In the genomic region with DNA sequence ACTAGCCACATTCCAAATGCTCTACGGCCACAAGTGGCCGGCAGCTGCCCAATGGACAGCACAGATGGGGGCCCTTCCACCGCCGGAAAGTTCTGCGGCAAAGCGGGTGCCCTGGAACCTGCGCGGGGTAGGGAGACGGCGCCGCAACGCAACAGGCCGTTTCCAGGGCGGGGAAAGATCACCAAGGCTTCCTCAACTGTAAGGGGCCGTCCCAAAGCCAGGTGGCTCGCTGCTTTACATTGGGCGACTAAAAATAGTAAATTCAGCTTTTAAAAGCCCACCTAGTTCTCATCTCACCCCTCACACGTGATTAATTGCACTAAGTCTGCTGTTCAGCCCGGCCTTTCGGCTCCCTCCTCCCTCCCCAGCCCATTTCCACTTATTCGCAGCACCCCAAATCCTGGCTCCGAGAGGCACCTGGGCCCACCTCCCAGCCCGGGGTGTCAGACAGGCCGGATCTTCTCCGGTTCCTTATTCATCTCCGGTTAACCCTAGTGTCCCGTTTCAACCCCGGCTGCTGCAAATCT, we compare ENCODE assay signal across 8 cellular contexts. TPM values are rescaled to one million over a fixed set of nuclear protein-coding genes. Genes with fewer than 3 reads are reported as not detected.
A peak's percentile ranks its signal among the peaks of the same experiment; 100 is the strongest.
DNase-seq lines count a peak whose midpoint lies in the region; ATAC-seq and TF ChIP-seq lines count a peak whose summit lies in the region.

No MANE protein-coding gene starts in this region.

- H3K4me1 ChIP-seq in parathyroid adenoma, result no peaks in the 10 kb centered on the region

- H3K36me3 ChIP-seq in parathyroid adenoma (ENCODE audit: control insufficient read depth, insufficient read depth, low read length), result no peaks in the 10 kb centered on the region

- peak; percentile 39 for ATAC-seq in GM21723 (IDR thresholded peaks at IDR 0.05; ENCODE audit: unreplicated experiment)
- ATAC-seq in GM18861 (IDR thresholded peaks at IDR 0.05; ENCODE audit: unreplicated experiment), result no peak
- no peak for ATAC-seq in GM18517 (IDR thresholded peaks at IDR 0.05; ENCODE audit: unreplicated experiment)

- H3K9me3 ChIP-seq in parathyroid adenoma (ENCODE audit: control insufficient read depth, low read length), result no peaks in the 10 kb centered on the region

- peaks cover 8% of the 10 kb centered on the region for H3K36me3 Mint-ChIP-seq in activated T-helper 1 cell treated with anti-CD3 and anti-CD28 coated beads, Interleukin-12 subunit alpha, Interleukin-12 subunit beta, Interleukin-2, Interleukin-4 antibody, amounts not matched to agents 30 ng/mL and 10 ng/mL and 1 ng/mL, durations not matched to agents 14 hours and 24 hours and 36 hours (ENCODE audit: low read depth)

- H3K27ac Mint-ChIP-seq in activated T-helper 1 cell treated with anti-CD3 and anti-CD28 coated beads, Interleukin-12 subunit alpha, Interleukin-12 subunit beta, Interleukin-2, Interleukin-4 antibody, amounts not matched to agents 30 ng/mL and 10 ng/mL and 1 ng/mL, durations not matched to agents 14 hours and 24 hours and 36 hours, result peak overlapping the region; percentile 93

- no peak for TF ChIP-seq CTCF in parathyroid adenoma (IDR thresholded peaks at IDR 0.05)

- peak overlapping the region; percentile 98 for H3K4me2 ChIP-seq in parathyroid adenoma (ENCODE audit: low read length)

- peaks cover 4% of the 10 kb centered on the region for H3K27me3 Mint-ChIP-seq in activated T-helper 1 cell treated with anti-CD3 and anti-CD28 coated beads, Interleukin-12 subunit alpha, Interleukin-12 subunit beta, Interleukin-2, Interleukin-4 antibody, amounts not matched to agents 30 ng/mL and 10 ng/mL and 1 ng/mL, durations not matched to agents 14 hours and 24 hours and 36 hours (ENCODE audit: insufficient read depth)

- peak overlapping the region; percentile 96 for H3K4me3 Mint-ChIP-seq in activated T-helper 1 cell treated with anti-CD3 and anti-CD28 coated beads, Interleukin-12 subunit alpha, Interleukin-12 subunit beta, Interleukin-2, Interleukin-4 antibody, amounts not matched to agents 30 ng/mL and 10 ng/mL and 1 ng/mL, durations not matched to agents 14 hours and 24 hours and 36 hours

- peak overlapping the region; percentile 84 for H2AFZ ChIP-seq in parathyroid adenoma

- H3K27me3 ChIP-seq in parathyroid adenoma (ENCODE audit: control insufficient read depth, insufficient read depth, low read length), result no peaks in the 10 kb centered on the region

- H3K9me3 Mint-ChIP-seq in activated T-helper 1 cell treated with anti-CD3 and anti-CD28 coated beads, Interleukin-12 subunit alpha, Interleukin-12 subunit beta, Interleukin-2, Interleukin-4 antibody, amounts not matched to agents 30 ng/mL and 10 ng/mL and 1 ng/mL, durations not matched to agents 14 hours and 24 hours and 36 hours, result no peaks in the 10 kb centered on the region

- H3K4me1 Mint-ChIP-seq in activated T-helper 1 cell treated with anti-CD3 and anti-CD28 coated beads, Interleukin-12 subunit alpha, Interleukin-12 subunit beta, Interleukin-2, Interleukin-4 antibody, amounts not matched to agents 30 ng/mL and 10 ng/mL and 1 ng/mL, durations not matched to agents 14 hours and 24 hours and 36 hours (ENCODE audit: low read depth), result peaks cover 8% of the 10 kb centered on the region

- H3K9ac ChIP-seq in parathyroid adenoma, result peak overlapping the region; percentile 35

- peak overlapping the region; percentile 84 for H3K4me3 ChIP-seq in parathyroid adenoma (ENCODE audit: low read depth, low read length)

- intact Hi-C loops in activated T-helper 1 cell treated with anti-CD3 and anti-CD28 coated beads, Interleukin-12 subunit alpha, Interleukin-12 subunit beta, Interleukin-2, Interleukin-4 antibody, amounts not matched to agents 30 ng/mL and 10 ng/mL and 1 ng/mL, durations not matched to agents 14 hours and 24 hours and 36 hours (cut with micrococcal nuclease), result loop anchor here (5.0 kb wide), 5 partner anchors 44 to 931 kb away; a partner anchor contains a TSS

- peaks cover 5% of the 10 kb centered on the region for H3K79me2 ChIP-seq in parathyroid adenoma

- peak overlapping the region; percentile 96 for H3K27ac ChIP-seq in parathyroid adenoma

- DNase-seq in CD1c-positive myeloid dendritic cell (ENCODE audit: extremely low spot score) (peak; percentile 13), NCI-H774 (lab: John Stamatoyannopoulos, UW) (peak; percentile 6), germinal center (ENCODE audit: low spot score) (peak; percentile 68)
- DNase-seq in activated T-helper 1 cell treated with anti-CD3 and anti-CD28 coated beads, Interleukin-12 subunit alpha, Interleukin-12 subunit beta, Interleukin-2, Interleukin-4 antibody, amounts not matched to agents 30 ng/mL and 10 ng/mL and 1 ng/mL, durations not matched to agents 14 hours and 24 hours and 36 hours (ENCODE audit: low spot score), result no peak

RNA-seq across cellular contexts. Expression of a gene that starts 0.6 kb away (rescaled TPM):
- 52.9 and 54.6 TPM in 2 replicates for total RNA-seq in activated T-helper 1 cell treated with anti-CD3 and anti-CD28 coated beads, Interleukin-12 subunit alpha, Interleukin-12 subunit beta, Interleukin-2, Interleukin-4 antibody, amounts not matched to agents 30 ng/mL and 10 ng/mL and 1 ng/mL, durations not matched to agents 14 hours and 24 hours and 36 hours

RNA-seq across cellular contexts. Expression of a gene that starts 26.2 kb away (rescaled TPM):
- 0.59 and 0.93 TPM in 2 replicates for total RNA-seq in activated T-helper 1 cell treated with anti-CD3 and anti-CD28 coated beads, Interleukin-12 subunit alpha, Interleukin-12 subunit beta, Interleukin-2, Interleukin-4 antibody, amounts not matched to agents 30 ng/mL and 10 ng/mL and 1 ng/mL, durations not matched to agents 14 hours and 24 hours and 36 hours
